Comparison of ENCODE assay signal across 1 cellular context in genomic region chr13:97276862-97277269, GRCh38.
TF ChIP-seq lines count a peak whose summit lies in the region.

No MANE protein-coding gene starts in this region.

TF ChIP-seq in K562, 482 proteins besides CTCF, POLR2A, EP300 and RAD21 (continued from another document):
- no peak for TF ChIP-seq PBX2 (CRISPR knock-in tag; IDR thresholded peaks at IDR 0.05; ENCODE audit: low read depth)
- no peak for TF ChIP-seq PBX2 (tag; conservative IDR thresholded peaks at IDR 0.05; ENCODE audit: low read depth)
- no peak for TF ChIP-seq RBM39 (optimal IDR thresholded peaks at IDR 0.05; ENCODE audit: low read depth, low read length)
- TF ChIP-seq DNMT1 (IDR thresholded peaks at IDR 0.05), result no peak
- TF ChIP-seq RFX5 (IDR thresholded peaks at IDR 0.05; ENCODE audit: low read depth, low read length), result no peak
- TF ChIP-seq NONO (IDR thresholded peaks at IDR 0.05; ENCODE audit: low read depth in 2 of 2, low read length in 1 of 2), result no peak
- TF ChIP-seq PHF8 (IDR thresholded peaks at IDR 0.05; ENCODE audit: borderline replicate concordance, low read length), result no peak
- TF ChIP-seq ZBTB1 (CRISPR knock-in tag; IDR thresholded peaks at IDR 0.05; ENCODE audit: borderline replicate concordance, low read depth), result no peak
- TF ChIP-seq CTCFL (IDR thresholded peaks at IDR 0.05; ENCODE audit: borderline replicate concordance, insufficient read depth, low read depth, low read length, poor library complexity, severe bottlenecking), result no peak
- no peak for TF ChIP-seq HDAC2 (IDR thresholded peaks at IDR 0.05)
- no peak for TF ChIP-seq HMG20A (CRISPR knock-in tag; conservative IDR thresholded peaks at IDR 0.05)
- no peak for TF ChIP-seq THAP7 (CRISPR knock-in tag; IDR thresholded peaks at IDR 0.05)
- TF ChIP-seq TAF1 (IDR thresholded peaks at IDR 0.05; ENCODE audit: control insufficient read depth, extremely low read depth, insufficient read depth, low read length, severe bottlenecking), result no peak
- TF ChIP-seq NELFE (IDR thresholded peaks at IDR 0.05; ENCODE audit: insufficient read depth, insufficient read length), result no peak
- TF ChIP-seq ZMIZ1 (IDR thresholded peaks at IDR 0.05; ENCODE audit: low read depth in 2 of 2, low read length in 2 of 2), result no peak
- TF ChIP-seq SMC3 (conservative IDR thresholded peaks at IDR 0.05; ENCODE audit: insufficient read depth, low read depth, low read length), result no peak
- TF ChIP-seq MBD1 (CRISPR knock-in tag; IDR thresholded peaks at IDR 0.05), result no peak
- no peak for TF ChIP-seq CC2D1A (IDR thresholded peaks at IDR 0.05)
